ENCODE assay signal across 8 cellular contexts in the genomic region with DNA sequence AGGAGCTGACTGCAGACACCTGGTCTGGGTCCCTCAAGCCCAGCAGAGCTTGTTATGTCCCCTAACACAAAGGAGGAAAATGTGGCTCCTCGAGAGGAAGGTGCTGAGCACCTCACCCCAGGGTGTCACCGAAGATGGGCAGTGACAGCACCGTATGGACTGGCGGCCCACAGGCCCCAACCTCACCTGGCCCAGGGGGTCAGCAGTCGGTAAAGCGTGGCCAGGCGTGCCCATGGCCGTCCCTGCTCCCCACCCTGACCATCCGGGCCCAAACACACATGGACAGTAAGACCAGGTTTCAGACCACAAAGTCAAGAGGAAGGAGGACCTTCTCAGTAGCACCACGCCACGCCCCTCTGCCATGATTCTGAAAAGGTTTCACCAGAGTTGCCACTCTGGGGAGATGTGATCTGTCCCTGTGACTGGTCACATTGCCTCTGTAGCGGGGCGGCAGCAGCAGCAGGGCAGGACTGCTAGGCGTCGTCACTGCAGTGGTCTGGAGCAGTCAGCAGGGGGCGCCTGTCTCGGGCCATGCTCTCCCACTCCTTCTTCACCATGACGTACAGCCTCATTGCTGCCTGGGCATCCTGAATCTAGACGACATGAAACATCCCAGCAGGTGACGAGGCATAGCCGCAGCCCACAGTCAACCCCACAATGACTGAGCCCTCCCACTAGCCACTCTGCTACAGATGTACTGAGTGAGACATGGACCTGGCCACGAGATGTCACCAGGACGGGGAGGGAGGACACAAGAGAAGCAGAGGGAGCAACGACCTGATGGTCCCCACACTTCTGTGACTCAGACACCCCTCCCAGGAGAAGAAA. TPM values are rescaled to one million over a fixed set of nuclear protein-coding genes. Genes with fewer than 3 reads are reported as not detected.
DNase-seq lines count a peak whose midpoint lies in the region; ATAC-seq and TF ChIP-seq lines count a peak whose summit lies in the region.

No MANE protein-coding gene starts in this region.

- peaks cover 2 to 11% of the 10 kb centered on the region in 2 donors for H3K36me3 Mint-ChIP-seq in activated T-cell treated with anti-CD3 and anti-CD28 coated beads, Interleukin-2, amount 50 U/mL, for 72 hours (ENCODE audit: insufficient read depth in 2 of 2)

- H3K27ac Mint-ChIP-seq in activated T-cell treated with anti-CD3 and anti-CD28 coated beads, Interleukin-2, amount 50 U/mL, for 72 hours = peak overlapping the region; percentile 66

- H3K9me2 ChIP-seq in neural cell (ENCODE audit: insufficient read depth, low read length) = no peaks in the 10 kb centered on the region

- no peaks in the 10 kb centered on the region for H3F3A ChIP-seq in neural cell (ENCODE audit: insufficient read depth, low read length, poor library complexity, severe bottlenecking)

- H3K27me3 ChIP-seq in neural cell (ENCODE audit: insufficient read depth, low read depth, low read length) = no peaks in the 10 kb centered on the region

- no peaks in the 10 kb centered on the region for H4K20me1 ChIP-seq in neural cell (ENCODE audit: insufficient read depth)

- TF ChIP-seq RAD21 in neural cell (conservative IDR thresholded peaks at IDR 0.05) = peak; percentile 63

- peak; percentile 90 for DNase-seq in GM13976 (ENCODE audit: low spot score)
- DNase-seq in HuH-7 (ENCODE audit: low spot score) = peak; percentile 93
- peak; percentile 78 for DNase-seq in RKO (ENCODE audit: low spot score)
- DNase-seq in activated T-cell treated with anti-CD3 and anti-CD28 coated beads, Interleukin-2, amount 50 U/mL, for 72 hours = peak; percentile 85 to 89
- DNase-seq in fibroblast of gingiva (ENCODE audit: low read depth) = peak; percentile 60
- peak; percentile 84 for DNase-seq in stimulated activated naive CD4-positive, alpha-beta T cell treated with Interleukin-2 at 50 U/mL for 16 hours (lab: John Stamatoyannopoulos, UW)
- no peak for DNase-seq in cortex of kidney (lab: John Stamatoyannopoulos, UW)

- no peaks in the 10 kb centered on the region for H3K36me3 ChIP-seq in neural cell (ENCODE audit: insufficient read depth, low read length)

- H3K9me3 ChIP-seq in neural cell (ENCODE audit: low read length) = no peaks in the 10 kb centered on the region

- no peaks in the 10 kb centered on the region for H3K27me3 Mint-ChIP-seq in activated T-cell treated with anti-CD3 and anti-CD28 coated beads, Interleukin-2, amount 50 U/mL, for 72 hours (ENCODE audit: low read depth)

- H3K27ac ChIP-seq in neural cell (ENCODE audit: low read length) = no peak overlapping the region

- no peaks in the 10 kb centered on the region for H3K79me2 ChIP-seq in neural cell (replicated peaks; ENCODE audit: insufficient read depth, low read length)

- no peaks in the 10 kb centered on the region for H3K9me3 Mint-ChIP-seq in activated T-cell treated with anti-CD3 and anti-CD28 coated beads, Interleukin-2, amount 50 U/mL, for 72 hours

- H3K4me1 Mint-ChIP-seq in activated T-cell treated with anti-CD3 and anti-CD28 coated beads, Interleukin-2, amount 50 U/mL, for 72 hours (ENCODE audit: low read depth) = peaks cover 7% of the 10 kb centered on the region

- peak; percentile 95 to 98 for ATAC-seq in activated T-cell treated with anti-CD3 and anti-CD28 coated beads, Interleukin-2, amount 50 U/mL, for 72 hours (replicated peaks in 1 of 2)

- peak; percentile 94 for TF ChIP-seq CTCF in GM13976 (IDR thresholded peaks at IDR 0.05; ENCODE audit: borderline replicate concordance, control extremely low read depth, extremely low read depth, insufficient read depth, missing control alignments)
- TF ChIP-seq CTCF in neural cell (IDR thresholded peaks at IDR 0.05; ENCODE audit: poor library complexity, severe bottlenecking) = peak; percentile 82

- in situ Hi-C loops in GM13976 (cut with MboI; ENCODE audit: low sequenced_read_pairs, unreplicated experiment) = no loop called here

- H3K4me3 Mint-ChIP-seq in activated T-cell treated with anti-CD3 and anti-CD28 coated beads, Interleukin-2, amount 50 U/mL, for 72 hours = no peak overlapping the region

- no peak overlapping the region for H3K9ac ChIP-seq in neural cell (ENCODE audit: low read length)

- no peak overlapping the region for H3K4me2 ChIP-seq in neural cell (ENCODE audit: low read length)

- no peak overlapping the region for H3K4me3 ChIP-seq in neural cell (ENCODE audit: low read length)

- TF ChIP-seq EP300 in neural cell (conservative IDR thresholded peaks at IDR 0.05; ENCODE audit: poor library complexity, severe bottlenecking) = no peak

- no peak overlapping the region for H2AFZ ChIP-seq in neural cell (ENCODE audit: low read depth, low read length)

TF ChIP-seq in neural cell, 6 proteins besides CTCF, POLR2A, EP300 and RAD21:
- TF ChIP-seq MXI1 (conservative IDR thresholded peaks at IDR 0.05; ENCODE audit: poor library complexity, severe bottlenecking) (no peak), SMC3 (conservative IDR thresholded peaks at IDR 0.05; ENCODE audit: poor library complexity) (peak; percentile 80)

RNA-seq across cellular contexts. Expression of gene REXO4, which starts 11.1 kb away (rescaled TPM):
- 10 to 100 TPM; 22.9 to 25.0 TPM for total RNA-seq in activated T-cell treated with anti-CD3 and anti-CD28 coated beads, Interleukin-2, amount 50 U/mL, for 72 hours
- polyA plus RNA-seq in neural cell = 15.0 and 16.1 TPM in 2 replicates
- polyA minus RNA-seq in neural cell = 13.9 and 15.4 TPM in 2 replicates

RNA-seq across cellular contexts. Expression of gene ADAMTS13, which starts 15.5 kb away (rescaled TPM):
- 1 to 10 TPM; 3.9 to 4.7 TPM for total RNA-seq in activated T-cell treated with anti-CD3 and anti-CD28 coated beads, Interleukin-2, amount 50 U/mL, for 72 hours
- 13.5 and 24.8 TPM in 2 replicates for polyA plus RNA-seq in neural cell
- polyA minus RNA-seq in neural cell = 4.4 and 6.6 TPM in 2 replicates

RNA-seq across cellular contexts. Expression of gene STKLD1, which starts 30.5 kb away (rescaled TPM):
- 1 to 10 TPM in 1 of 2 donors, under 1 TPM in 1; 0.88 to 1.3 TPM for total RNA-seq in activated T-cell treated with anti-CD3 and anti-CD28 coated beads, Interleukin-2, amount 50 U/mL, for 72 hours
- 1.1 and 3.4 TPM in 2 replicates for polyA plus RNA-seq in neural cell
- 0.49 TPM in 1 of 2 replicates, not detected in the other for polyA minus RNA-seq in neural cell

RNA-seq across cellular contexts. Expression of gene SURF4, which starts 30.8 kb away (rescaled TPM):
- 100 to 1,000 TPM; 426 to 494 TPM for total RNA-seq in activated T-cell treated with anti-CD3 and anti-CD28 coated beads, Interleukin-2, amount 50 U/mL, for 72 hours
- 65.2 and 78.3 TPM in 2 replicates for polyA plus RNA-seq in neural cell
- polyA minus RNA-seq in neural cell = 85.9 and 95.2 TPM in 2 replicates

RNA-seq across cellular contexts. Expression of gene SURF2, which starts 50.3 kb away (rescaled TPM):
- total RNA-seq in activated T-cell treated with anti-CD3 and anti-CD28 coated beads, Interleukin-2, amount 50 U/mL, for 72 hours = 10 to 100 TPM; 14.7 to 19.9 TPM
- polyA plus RNA-seq in neural cell = 36.4 and 40.6 TPM in 2 replicates
- polyA minus RNA-seq in neural cell = 29.0 and 32.3 TPM in 2 replicates
